In genomic region chr10:28327494-28327886, GRCh38 we compare ENCODE assay signal across 13 cellular contexts. TPM values are rescaled to one million over a fixed set of nuclear protein-coding genes. Genes with fewer than 3 reads are reported as not detected.
A peak's percentile ranks its signal among the peaks of the same experiment; 100 is the strongest.
DNase-seq lines count a peak whose midpoint lies in the region; ATAC-seq and TF ChIP-seq lines count a peak whose summit lies in the region.
"Had no signal": no experiment of that assay in that cellular context is flagged by ENCODE, and none has a peak within 500 bp of the region (broad histone marks: within the 10 kb centered on the region; RNA-seq: fewer than 3 reads in every experiment).

No MANE protein-coding gene starts in this region.

- H3K9ac ChIP-seq in BLaER1 = no peak overlapping the region
- no peak overlapping the region for H3K9ac ChIP-seq in fibroblast of lung (ENCODE audit: insufficient read depth, low read length)
- H3K9ac ChIP-seq in parathyroid adenoma = no peak overlapping the region
- no peak overlapping the region for H3K9ac ChIP-seq in colonic mucosa (ENCODE audit: low read depth in 2 of 2, low read length in 2 of 2)

- peaks cover 0 to 1% (median 0%) of the 10 kb centered on the region in 3 donors for H3K27me3 Mint-ChIP-seq in immature natural killer cell (ENCODE audit: low read depth in 3 of 3)
- H3K27me3 Mint-ChIP-seq: dendritic cell treated with granulocyte-macrophage colony-stimulating factor and Interleukin-4, amounts not matched to agents 40 ng/mL and 50 ng/mL, for 4 days had no signal

- no peak for TF ChIP-seq CTCF in fibroblast of lung (conservative IDR thresholded peaks at IDR 0.05 in 1 of 2, IDR thresholded peaks at IDR 0.05 in 1 of 2; ENCODE audit: low read depth in 1 of 2, low read length in 2 of 2)
- TF ChIP-seq CTCF in parathyroid adenoma (IDR thresholded peaks at IDR 0.05) = no peak
- no peak for TF ChIP-seq CTCF in colonic mucosa (IDR thresholded peaks at IDR 0.05)

- peak; percentile 32 for DNase-seq in RPMI7951 (ENCODE audit: low read depth)
- DNase-seq in fibroblast of lung (ENCODE audit: low read depth in 2 of 2) = peak; percentile 54 to 82
- no peak for DNase-seq in immature natural killer cell
- no peak for DNase-seq in colonic mucosa
- DNase-seq: KBM-7; stimulated activated CD4-positive, alpha-beta T cell treated with anti-CD3 and anti-CD28 coated beads, Interleukin-12 subunit alpha, Interleukin-12 subunit beta, amount 100 ng/mL, for 4 hours had no signal

- H2AFZ ChIP-seq in fibroblast of lung (ENCODE audit: low read length) = no peak overlapping the region
- H2AFZ ChIP-seq in parathyroid adenoma = no peak overlapping the region
- H2AFZ ChIP-seq: hepatocyte had no signal

- H3K9me3 ChIP-seq in BLaER1 = no peaks in the 10 kb centered on the region
- H3K9me3 ChIP-seq in fibroblast of lung (ENCODE audit: control insufficient read depth, insufficient read depth, low read depth, low read length) = no peaks in the 10 kb centered on the region
- no peaks in the 10 kb centered on the region for H3K9me3 ChIP-seq in parathyroid adenoma (ENCODE audit: control insufficient read depth, low read length)
- H3K9me3 ChIP-seq in colonic mucosa = no peaks in the 10 kb centered on the region

- H3K4me3 ChIP-seq in BLaER1 (no peak overlapping the region), fibroblast of lung (replicated peaks in 1 of 4; ENCODE audit: control extremely low read depth in 1 of 4, insufficient read depth in 1 of 4, low read depth in 3 of 4, low read length in 4 of 4) (no peak overlapping the region), parathyroid adenoma (ENCODE audit: low read depth, low read length) (peak overlapping the region; percentile 20), colonic mucosa (no peak overlapping the region)
- H3K4me3 ChIP-seq: hepatocyte had no signal

- peaks cover 2 to 6% (median 6%) of the 10 kb centered on the region in 3 donors for H3K36me3 Mint-ChIP-seq in immature natural killer cell

- H4K20me1 ChIP-seq in BLaER1 (no peaks in the 10 kb centered on the region), fibroblast of lung (ENCODE audit: control insufficient read depth, extremely low read depth, insufficient read depth, low read length) (no peaks in the 10 kb centered on the region)

- H3K4me2 ChIP-seq in BLaER1 (peak overlapping the region; percentile 32; the same call in 1 of the 2 replicates), fibroblast of lung (ENCODE audit: extremely low read depth, insufficient read depth, low read length) (no peak overlapping the region), parathyroid adenoma (ENCODE audit: low read length) (peak overlapping the region; percentile 10)
- H3K4me2 ChIP-seq: hepatocyte had no signal

- H3K27ac ChIP-seq in BLaER1 (no peak overlapping the region), fibroblast of lung (ENCODE audit: insufficient read depth, low read length) (no peak overlapping the region), parathyroid adenoma (no peak overlapping the region), colonic mucosa (no peak overlapping the region)
- H3K27ac ChIP-seq: hepatocyte had no signal

- H3K4me3 Mint-ChIP-seq in immature natural killer cell = no peak overlapping the region
- H3K4me3 Mint-ChIP-seq: activated T-helper 1 cell treated with anti-CD3 and anti-CD28 coated beads, Interleukin-12 subunit alpha, Interleukin-12 subunit beta, Interleukin-2, Interleukin-4 antibody, amounts not matched to agents 30 ng/mL and 10 ng/mL and 1 ng/mL, durations not matched to agents 14 hours and 24 hours and 36 hours; dendritic cell treated with granulocyte-macrophage colony-stimulating factor and Interleukin-4, amounts not matched to agents 40 ng/mL and 50 ng/mL, for 4 days had no signal

- H3K27me3 ChIP-seq in BLaER1 (no peaks in the 10 kb centered on the region), fibroblast of lung (ENCODE audit: control insufficient read depth, insufficient read depth, low read length) (no peaks in the 10 kb centered on the region), parathyroid adenoma (ENCODE audit: control insufficient read depth, insufficient read depth, low read length) (no peaks in the 10 kb centered on the region), colonic mucosa (no peaks in the 10 kb centered on the region)
- H3K27me3 ChIP-seq: hepatocyte had no signal

- peak overlapping the region in 2 of 6 donors; percentile 34 to 40 for H3K27ac Mint-ChIP-seq in immature natural killer cell
- H3K27ac Mint-ChIP-seq: activated T-helper 1 cell treated with anti-CD3 and anti-CD28 coated beads, Interleukin-12 subunit alpha, Interleukin-12 subunit beta, Interleukin-2, Interleukin-4 antibody, amounts not matched to agents 30 ng/mL and 10 ng/mL and 1 ng/mL, durations not matched to agents 14 hours and 24 hours and 36 hours; dendritic cell treated with granulocyte-macrophage colony-stimulating factor and Interleukin-4, amounts not matched to agents 40 ng/mL and 50 ng/mL, for 4 days had no signal

- H3K79me2 ChIP-seq in fibroblast of lung (ENCODE audit: control insufficient read depth, insufficient read depth, low read length) (no peaks in the 10 kb centered on the region), parathyroid adenoma (no peaks in the 10 kb centered on the region)
- H3K79me2 ChIP-seq: hepatocyte had no signal

- H3K4me1 ChIP-seq in BLaER1 (peaks cover 49% of the 10 kb centered on the region), fibroblast of lung (ENCODE audit: control insufficient read depth, extremely low read depth, insufficient read depth, low read length) (no peaks in the 10 kb centered on the region), parathyroid adenoma (no peaks in the 10 kb centered on the region), colonic mucosa (no peaks in the 10 kb centered on the region)

- intact Hi-C loops in colonic mucosa (cut with DNase I) = no loop called here

- peaks cover 33 to 48% of the 10 kb centered on the region in 2 donors for H3K4me1 Mint-ChIP-seq in immature natural killer cell

- H3K36me3 ChIP-seq in BLaER1 (no peaks in the 10 kb centered on the region), fibroblast of lung (ENCODE audit: control insufficient read depth, insufficient read depth, low read length) (no peaks in the 10 kb centered on the region), parathyroid adenoma (ENCODE audit: control insufficient read depth, insufficient read depth, low read length) (no peaks in the 10 kb centered on the region), colonic mucosa (no peaks in the 10 kb centered on the region)

- H3K9me3 Mint-ChIP-seq in immature natural killer cell = no peaks in the 10 kb centered on the region
- H3K9me3 Mint-ChIP-seq: activated T-helper 1 cell treated with anti-CD3 and anti-CD28 coated beads, Interleukin-12 subunit alpha, Interleukin-12 subunit beta, Interleukin-2, Interleukin-4 antibody, amounts not matched to agents 30 ng/mL and 10 ng/mL and 1 ng/mL, durations not matched to agents 14 hours and 24 hours and 36 hours; dendritic cell treated with granulocyte-macrophage colony-stimulating factor and Interleukin-4, amounts not matched to agents 40 ng/mL and 50 ng/mL, for 4 days had no signal

- ATAC-seq in HG02623 (IDR thresholded peaks at IDR 0.05; ENCODE audit: unreplicated experiment) = no peak
- no peak for ATAC-seq in GM19035 (IDR thresholded peaks at IDR 0.05; ENCODE audit: unreplicated experiment)

RNA-seq across cellular contexts. Expression of gene MPP7, which starts 24.6 kb away (rescaled TPM):
- 0.24 and 0.59 TPM in 2 replicates for total RNA-seq in RPMI7951 (2014; rRNA removed; shearing (Covaris generic))
- total RNA-seq in fibroblast of lung = 0.51 and 0.99 TPM in 2 replicates
- polyA plus RNA-seq in fibroblast of lung = 0.26 and 0.30 TPM in 2 replicates
- 0.12 and 0.13 TPM in 2 replicates for polyA plus RNA-seq in fibroblast of lung (2012)
- not detected in 2 replicates for polyA minus RNA-seq in fibroblast of lung (ENCODE audit: low replicate concordance)
- polyA plus RNA-seq in immature natural killer cell = 10 to 100 TPM; 11.7 to 20.9 (median 14.9) TPM
- total RNA-seq in colonic mucosa = 10 to 100 TPM; 25.7 to 30.8 TPM

Comparison
In these comparisons a context has a peak if more than half of its experiments do, and no peak if none do; other contexts are left out.
1. DNase-seq: peak in RPMI7951 (single experiment) and fibroblast of lung (2 of 2); none in immature natural killer cell (0 of 3) and colonic mucosa (single experiment).
2. RNA of gene MPP7, which starts 24.6 kb away (total RNA-seq): 25.7 to 30.8 TPM in colonic mucosa; 0.51 to 0.99 TPM in fibroblast of lung and 0.24 to 0.59 TPM in RPMI7951; every median in the first group is over 10 times any median in the second.